In genomic region chr7:150717821-150718420, GRCh38 we compare ENCODE assay signal across 12 cellular contexts. TPM values are rescaled to one million over a fixed set of nuclear protein-coding genes. Genes with fewer than 3 reads are reported as not detected.
A peak's percentile ranks its signal among the peaks of the same experiment; 100 is the strongest.
DNase-seq lines count a peak whose midpoint lies in the region; ATAC-seq and TF ChIP-seq lines count a peak whose summit lies in the region.
"Had no signal": no experiment of that assay in that cellular context is flagged by ENCODE, and none has a peak within 500 bp of the region (broad histone marks: within the 10 kb centered on the region; RNA-seq: fewer than 3 reads in every experiment).

No MANE protein-coding gene starts in this region.

- no peak overlapping the region for H3K14ac ChIP-seq in mesenchymal stem cell (ENCODE audit: low read length in 2 of 2)

- H3K4me2 ChIP-seq in mesenchymal stem cell (ENCODE audit: low read length, poor library complexity, severe bottlenecking): no peak overlapping the region

- no peaks in the 10 kb centered on the region for H3K27me3 ChIP-seq in right lobe of liver
- no peaks in the 10 kb centered on the region for H3K27me3 ChIP-seq in upper lobe of right lung
- H3K27me3 ChIP-seq in mesenchymal stem cell (ENCODE audit: control insufficient read depth in 1 of 2, insufficient read depth in 1 of 2, low read length in 2 of 2): no peaks in the 10 kb centered on the region
- H3K27me3 ChIP-seq: foreskin keratinocyte had no signal

- H3K79me1 ChIP-seq in mesenchymal stem cell (replicated peaks; ENCODE audit: low read length, poor library complexity, severe bottlenecking): no peaks in the 10 kb centered on the region

- peak; percentile 49 for DNase-seq in activated naive CD4-positive, alpha-beta T cell treated with anti-CD3 and anti-CD28 coated beads, Interleukin-2, amount 10 ng/mL, durations not matched to agents 7 days and 5 days
- DNase-seq in activated naive CD4-positive, alpha-beta T cell treated with anti-CD3 and anti-CD28 coated beads, Interleukin-2, amount 50 U/mL, for 16 hours: no peak
- DNase-seq in right lobe of liver: no peak
- no peak for DNase-seq in upper lobe of right lung
- DNase-seq in mesenchymal stem cell: no peak
- DNase-seq in effector CD8-positive, alpha-beta T cell (lab: John Stamatoyannopoulos, UW): no peak
- DNase-seq: foreskin keratinocyte, NCI-H187 treated with DMSO at 0.1 percent for 48 hours had no signal

- H3K27ac Mint-ChIP-seq in activated naive CD4-positive, alpha-beta T cell treated with anti-CD3 and anti-CD28 coated beads, Interleukin-2, amount 10 ng/mL, durations not matched to agents 7 days and 5 days: peak overlapping the region; percentile 94
- peak overlapping the region; percentile 94 for H3K27ac Mint-ChIP-seq in activated T-helper 17 cell treated with anti-CD3 and anti-CD28 coated beads, Interleukin-2, amount 50 U/mL, for 72 hours
- H3K27ac Mint-ChIP-seq: memory B cell had no signal

- no peak overlapping the region for H4K8ac ChIP-seq in mesenchymal stem cell (ENCODE audit: low read length)

- peak; percentile 20 for TF ChIP-seq POLR2A in right lobe of liver (IDR thresholded peaks at IDR 0.05)

- H3K4me1 ChIP-seq in right lobe of liver (peaks cover 0 to under 1% (median 0%) of the 10 kb centered on the region in 4 donors), upper lobe of right lung (peaks cover 9% of the 10 kb centered on the region), mesenchymal stem cell (ENCODE audit: control insufficient read depth, insufficient read depth, low read depth, low read length) (no peaks in the 10 kb centered on the region)
- H3K4me1 ChIP-seq: foreskin keratinocyte had no signal

- H3K36me3 Mint-ChIP-seq in activated naive CD4-positive, alpha-beta T cell treated with anti-CD3 and anti-CD28 coated beads, Interleukin-2, amount 10 ng/mL, durations not matched to agents 7 days and 5 days: peaks cover 79% of the 10 kb centered on the region
- peaks cover 61% of the 10 kb centered on the region for H3K36me3 Mint-ChIP-seq in activated T-helper 17 cell treated with anti-CD3 and anti-CD28 coated beads, Interleukin-2, amount 50 U/mL, for 72 hours (ENCODE audit: low read depth)

- no peak overlapping the region for H4K91ac ChIP-seq in mesenchymal stem cell (ENCODE audit: low read length)

- H3K4me3 ChIP-seq in right lobe of liver (peak overlapping the region; percentile 38 to 49 (median 44)), upper lobe of right lung (peak overlapping the region; percentile 55), mesenchymal stem cell (ENCODE audit: insufficient read depth in 1 of 2, low read depth in 1 of 2, low read length in 2 of 2) (no peak overlapping the region)

- H2BK5ac ChIP-seq in mesenchymal stem cell (ENCODE audit: low read depth, low read length, poor library complexity, severe bottlenecking): no peak overlapping the region

- peaks cover 26% of the 10 kb centered on the region for H3K9me3 Mint-ChIP-seq in activated naive CD4-positive, alpha-beta T cell treated with anti-CD3 and anti-CD28 coated beads, Interleukin-2, amount 10 ng/mL, durations not matched to agents 7 days and 5 days
- H3K9me3 Mint-ChIP-seq in activated T-helper 17 cell treated with anti-CD3 and anti-CD28 coated beads, Interleukin-2, amount 50 U/mL, for 72 hours: no peaks in the 10 kb centered on the region

- peak overlapping the region; percentile 88 for H3K4me3 Mint-ChIP-seq in activated naive CD4-positive, alpha-beta T cell treated with anti-CD3 and anti-CD28 coated beads, Interleukin-2, amount 10 ng/mL, durations not matched to agents 7 days and 5 days
- peak overlapping the region; percentile 87 for H3K4me3 Mint-ChIP-seq in activated T-helper 17 cell treated with anti-CD3 and anti-CD28 coated beads, Interleukin-2, amount 50 U/mL, for 72 hours

- WGBS in right lobe of liver (ENCODE audit: insufficient coverage, low coverage, low lambda C conversion rate, missing lambda C conversion rate): 45% methylated on average over 4 of the region's 4 CpGs
- WGBS in mesenchymal stem cell: 39% methylated on average over 4 of the region's 4 CpGs

- no peak overlapping the region for H2AK5ac ChIP-seq in mesenchymal stem cell (ENCODE audit: low read length, severe bottlenecking)

- H3K9ac ChIP-seq in mesenchymal stem cell (ENCODE audit: low read length): no peak overlapping the region

- ATAC-seq in activated T-helper 17 cell treated with anti-CD3 and anti-CD28 coated beads, Interleukin-2, amount 50 U/mL, for 72 hours (replicated peaks): peak; percentile 10
- peak; percentile 22 to 52 (median 34) for ATAC-seq in right lobe of liver
- ATAC-seq in upper lobe of right lung: peak; percentile 39
- ATAC-seq in GM21360 (IDR thresholded peaks at IDR 0.05; ENCODE audit: unreplicated experiment): no peak
- ATAC-seq: activated CD4-positive, CD25-positive, alpha-beta regulatory T cell treated with anti-CD3 and anti-CD28 coated beads, Interleukin-2, amount 50 U/mL, for 24 hours; foreskin keratinocyte had no signal

- CTCF ChIA-PET in activated naive CD4-positive, alpha-beta T cell treated with anti-CD3 and anti-CD28 coated beads, Interleukin-2, amount 10 ng/mL, durations not matched to agents 7 days and 5 days (lab: Charles Lee): interaction anchor here (1.6 to 2.6 kb wide), 4 partner anchors 15 to 38 kb away, joined by 5 to 10 read pairs (median 8); partner anchors contain the start of gene GIMAP5

- H3K36me3 ChIP-seq in right lobe of liver (no peaks in the 10 kb centered on the region), upper lobe of right lung (peaks cover 13% of the 10 kb centered on the region), mesenchymal stem cell (ENCODE audit: control insufficient read depth in 1 of 2, insufficient read depth in 2 of 2, low read depth in 1 of 2, low read length in 2 of 2) (peaks cover 0 to 4% of the 10 kb centered on the region in 2 experiments)

- H3K27ac ChIP-seq in right lobe of liver (peak overlapping the region in 1 of 3 donors; percentile 54), upper lobe of right lung (peak overlapping the region; percentile 83), mesenchymal stem cell (ENCODE audit: low read length, poor library complexity, severe bottlenecking) (no peak overlapping the region)
- H3K27ac ChIP-seq: foreskin keratinocyte had no signal

- H3K4ac ChIP-seq in mesenchymal stem cell (ENCODE audit: low read depth in 1 of 2, low read length in 2 of 2): no peak overlapping the region

- TF ChIP-seq CTCF in right lobe of liver (IDR thresholded peaks at IDR 0.05) (no peak), upper lobe of right lung (IDR thresholded peaks at IDR 0.05) (no peak)

- H2BK120ac ChIP-seq in mesenchymal stem cell (ENCODE audit: low read depth, low read length): no peak overlapping the region

- H3K4me1 Mint-ChIP-seq in activated naive CD4-positive, alpha-beta T cell treated with anti-CD3 and anti-CD28 coated beads, Interleukin-2, amount 10 ng/mL, durations not matched to agents 7 days and 5 days: peaks cover 78% of the 10 kb centered on the region
- peaks cover 50% of the 10 kb centered on the region for H3K4me1 Mint-ChIP-seq in activated T-helper 17 cell treated with anti-CD3 and anti-CD28 coated beads, Interleukin-2, amount 50 U/mL, for 72 hours

- H3K9me3 ChIP-seq in right lobe of liver (no peaks in the 10 kb centered on the region), upper lobe of right lung (no peaks in the 10 kb centered on the region), mesenchymal stem cell (ENCODE audit: control insufficient read depth, low read length) (peaks cover 5% of the 10 kb centered on the region)

- no peak overlapping the region for H2BK12ac ChIP-seq in mesenchymal stem cell (ENCODE audit: low read length in 2 of 2)

- H2AFZ ChIP-seq in mesenchymal stem cell (ENCODE audit: low read depth, low read length): no peak overlapping the region

- H3K23ac ChIP-seq in mesenchymal stem cell (ENCODE audit: low read length in 2 of 2): no peak overlapping the region

- intact Hi-C loops in right lobe of liver (cut with DNase I): no loop called here
- intact Hi-C loops in upper lobe of right lung (cut with DNase I): no loop called here

- H3K27me3 Mint-ChIP-seq in activated naive CD4-positive, alpha-beta T cell treated with anti-CD3 and anti-CD28 coated beads, Interleukin-2, amount 10 ng/mL, durations not matched to agents 7 days and 5 days: no peaks in the 10 kb centered on the region
- no peaks in the 10 kb centered on the region for H3K27me3 Mint-ChIP-seq in activated T-helper 17 cell treated with anti-CD3 and anti-CD28 coated beads, Interleukin-2, amount 50 U/mL, for 72 hours
- H3K27me3 Mint-ChIP-seq: memory B cell had no signal

- H2BK15ac ChIP-seq in mesenchymal stem cell (ENCODE audit: low read depth, poor library complexity, severe bottlenecking): no peak overlapping the region

- no peak overlapping the region for H3K18ac ChIP-seq in mesenchymal stem cell (ENCODE audit: low read depth in 1 of 2, low read length in 2 of 2)

RNA-seq across cellular contexts. Expression of gene GIMAP1, which starts 1.5 kb away (rescaled TPM):
- total RNA-seq in activated T-helper 17 cell treated with anti-CD3 and anti-CD28 coated beads, Interleukin-2, amount 50 U/mL, for 72 hours: 1 to 10 TPM; 5.1 to 5.6 TPM
- total RNA-seq in right lobe of liver (1 to 10 TPM in 5 of 6 experiments, under 1 TPM in 1; 0.73 to 2.4 (median 1.8) TPM), upper lobe of right lung (13.0 TPM)
- polyA plus RNA-seq in mesenchymal stem cell (2013, experiment 1 of 2): not detected
- not detected for polyA plus RNA-seq in mesenchymal stem cell (2013, experiment 2 of 2)
- total RNA-seq: foreskin keratinocyte had no signal
- polyA plus RNA-seq: foreskin keratinocyte had no signal

RNA-seq across cellular contexts. Expression of gene GIMAP5, which starts 19.3 kb away (rescaled TPM):
- 100 to 1,000 TPM; 106 to 142 TPM for total RNA-seq in activated T-helper 17 cell treated with anti-CD3 and anti-CD28 coated beads, Interleukin-2, amount 50 U/mL, for 72 hours
- total RNA-seq in right lobe of liver (1 to 10 TPM; 2.9 to 9.8 (median 8.0) TPM), upper lobe of right lung (41.8 TPM)
- not detected for polyA plus RNA-seq in mesenchymal stem cell (2013, experiment 1 of 2)
- polyA plus RNA-seq in mesenchymal stem cell (2013, experiment 2 of 2): not detected
- total RNA-seq: foreskin keratinocyte had no signal
- polyA plus RNA-seq: foreskin keratinocyte had no signal

RNA-seq across cellular contexts. Expression of gene GIMAP2, which starts 32.4 kb away (rescaled TPM):
- 10 to 100 TPM; 29.1 to 44.9 TPM for total RNA-seq in activated T-helper 17 cell treated with anti-CD3 and anti-CD28 coated beads, Interleukin-2, amount 50 U/mL, for 72 hours
- total RNA-seq in right lobe of liver: 1 to 10 TPM; 4.8 to 7.4 (median 5.7) TPM
- total RNA-seq in upper lobe of right lung: 33.0 TPM
- polyA plus RNA-seq in mesenchymal stem cell (2013, experiment 1 of 2): 0.07 TPM
- polyA plus RNA-seq in mesenchymal stem cell (2013, experiment 2 of 2): 0.07 TPM

Comparison
In these comparisons a context has a peak if more than half of its experiments do, and no peak if none do; other contexts are left out.
1. H3K4me3 ChIP-seq: peak in right lobe of liver (3 of 3) and upper lobe of right lung (single experiment); none in mesenchymal stem cell (0 of 2).